ENCODE assay signal across 2 cellular contexts in the genomic region with DNA sequence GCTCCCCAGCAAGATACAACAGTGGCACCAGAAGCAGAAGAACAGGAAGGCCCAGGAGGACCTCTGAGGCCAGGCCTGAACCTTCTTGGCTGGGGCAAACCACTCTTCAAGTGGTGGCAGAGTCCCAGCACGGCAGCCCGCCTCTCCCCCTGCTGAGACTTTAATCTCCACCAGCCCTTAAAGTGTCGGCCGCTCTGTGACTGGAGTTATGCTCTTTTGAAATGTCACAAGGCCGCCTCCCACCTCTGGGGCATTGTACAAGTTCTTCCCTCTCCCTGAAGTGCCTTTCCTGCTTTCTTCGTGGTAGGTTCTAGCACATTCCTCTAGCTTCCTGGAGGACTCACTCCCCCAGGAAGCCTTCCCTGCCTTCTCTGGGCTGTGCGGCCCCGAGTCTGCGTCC.
TF ChIP-seq lines count a peak whose summit lies in the region.

No MANE protein-coding gene starts in this region.

TF ChIP-seq in HCT116, 20 proteins besides CTCF, POLR2A, EP300 and RAD21:
- TF ChIP-seq TCF7L2 (IDR thresholded peaks at IDR 0.05; ENCODE audit: borderline replicate concordance, extremely low read depth, insufficient read depth, insufficient read length) = no peak
- no peak for TF ChIP-seq ZFX (IDR thresholded peaks at IDR 0.05)
- TF ChIP-seq, protein P1, sequence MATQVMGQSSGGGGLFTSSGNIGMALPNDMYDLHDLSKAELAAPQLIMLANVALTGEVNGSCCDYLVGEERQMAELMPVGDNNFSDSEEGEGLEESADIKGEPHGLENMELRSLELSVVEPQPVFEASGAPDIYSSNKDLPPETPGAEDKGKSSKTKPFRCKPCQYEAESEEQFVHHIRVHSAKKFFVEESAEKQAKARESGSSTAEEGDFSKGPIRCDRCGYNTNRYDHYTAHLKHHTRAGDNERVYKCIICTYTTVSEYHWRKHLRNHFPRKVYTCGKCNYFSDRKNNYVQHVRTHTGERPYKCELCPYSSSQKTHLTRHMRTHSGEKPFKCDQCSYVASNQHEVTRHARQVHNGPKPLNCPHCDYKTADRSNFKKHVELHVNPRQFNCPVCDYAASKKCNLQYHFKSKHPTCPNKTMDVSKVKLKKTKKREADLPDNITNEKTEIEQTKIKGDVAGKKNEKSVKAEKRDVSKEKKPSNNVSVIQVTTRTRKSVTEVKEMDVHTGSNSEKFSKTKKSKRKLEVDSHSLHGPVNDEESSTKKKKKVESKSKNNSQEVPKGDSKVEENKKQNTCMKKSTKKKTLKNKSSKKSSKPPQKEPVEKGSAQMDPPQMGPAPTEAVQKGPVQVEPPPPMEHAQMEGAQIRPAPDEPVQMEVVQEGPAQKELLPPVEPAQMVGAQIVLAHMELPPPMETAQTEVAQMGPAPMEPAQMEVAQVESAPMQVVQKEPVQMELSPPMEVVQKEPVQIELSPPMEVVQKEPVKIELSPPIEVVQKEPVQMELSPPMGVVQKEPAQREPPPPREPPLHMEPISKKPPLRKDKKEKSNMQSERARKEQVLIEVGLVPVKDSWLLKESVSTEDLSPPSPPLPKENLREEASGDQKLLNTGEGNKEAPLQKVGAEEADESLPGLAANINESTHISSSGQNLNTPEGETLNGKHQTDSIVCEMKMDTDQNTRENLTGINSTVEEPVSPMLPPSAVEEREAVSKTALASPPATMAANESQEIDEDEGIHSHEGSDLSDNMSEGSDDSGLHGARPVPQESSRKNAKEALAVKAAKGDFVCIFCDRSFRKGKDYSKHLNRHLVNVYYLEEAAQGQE (IDR thresholded peaks at IDR 0.05; ENCODE audit: low read depth) = no peak
- TF ChIP-seq CEBPB (IDR thresholded peaks at IDR 0.05; ENCODE audit: low read depth) = no peak
- TF ChIP-seq EGR1 (IDR thresholded peaks at IDR 0.05; ENCODE audit: low read depth) = no peak
- TF ChIP-seq, protein P2, sequence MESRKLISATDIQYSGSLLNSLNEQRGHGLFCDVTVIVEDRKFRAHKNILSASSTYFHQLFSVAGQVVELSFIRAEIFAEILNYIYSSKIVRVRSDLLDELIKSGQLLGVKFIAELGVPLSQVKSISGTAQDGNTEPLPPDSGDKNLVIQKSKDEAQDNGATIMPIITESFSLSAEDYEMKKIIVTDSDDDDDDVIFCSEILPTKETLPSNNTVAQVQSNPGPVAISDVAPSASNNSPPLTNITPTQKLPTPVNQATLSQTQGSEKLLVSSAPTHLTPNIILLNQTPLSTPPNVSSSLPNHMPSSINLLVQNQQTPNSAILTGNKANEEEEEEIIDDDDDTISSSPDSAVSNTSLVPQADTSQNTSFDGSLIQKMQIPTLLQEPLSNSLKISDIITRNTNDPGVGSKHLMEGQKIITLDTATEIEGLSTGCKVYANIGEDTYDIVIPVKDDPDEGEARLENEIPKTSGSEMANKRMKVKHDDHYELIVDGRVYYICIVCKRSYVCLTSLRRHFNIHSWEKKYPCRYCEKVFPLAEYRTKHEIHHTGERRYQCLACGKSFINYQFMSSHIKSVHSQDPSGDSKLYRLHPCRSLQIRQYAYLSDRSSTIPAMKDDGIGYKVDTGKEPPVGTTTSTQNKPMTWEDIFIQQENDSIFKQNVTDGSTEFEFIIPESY (IDR thresholded peaks at IDR 0.05; ENCODE audit: extremely low read depth, insufficient replicate concordance, low read length) = no peak
- TF ChIP-seq POLR2AphosphoS5 (IDR thresholded peaks at IDR 0.05; ENCODE audit: low read depth, low read length) = no peak

TF ChIP-seq in HepG2, 621 proteins besides CTCF, POLR2A, EP300 and RAD21:
- TF ChIP-seq, protein P3, sequence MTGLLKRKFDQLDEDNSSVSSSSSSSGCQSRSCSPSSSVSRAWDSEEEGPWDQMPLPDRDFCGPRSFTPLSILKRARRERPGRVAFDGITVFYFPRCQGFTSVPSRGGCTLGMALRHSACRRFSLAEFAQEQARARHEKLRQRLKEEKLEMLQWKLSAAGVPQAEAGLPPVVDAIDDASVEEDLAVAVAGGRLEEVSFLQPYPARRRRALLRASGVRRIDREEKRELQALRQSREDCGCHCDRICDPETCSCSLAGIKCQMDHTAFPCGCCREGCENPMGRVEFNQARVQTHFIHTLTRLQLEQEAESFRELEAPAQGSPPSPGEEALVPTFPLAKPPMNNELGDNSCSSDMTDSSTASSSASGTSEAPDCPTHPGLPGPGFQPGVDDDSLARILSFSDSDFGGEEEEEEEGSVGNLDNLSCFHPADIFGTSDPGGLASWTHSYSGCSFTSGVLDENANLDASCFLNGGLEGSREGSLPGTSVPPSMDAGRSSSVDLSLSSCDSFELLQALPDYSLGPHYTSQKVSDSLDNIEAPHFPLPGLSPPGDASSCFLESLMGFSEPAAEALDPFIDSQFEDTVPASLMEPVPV (CRISPR knock-in tag; IDR thresholded peaks at IDR 0.05) = no peak
- no peak for TF ChIP-seq TEAD3 (CRISPR knock-in tag; optimal IDR thresholded peaks at IDR 0.05; ENCODE audit: borderline replicate concordance)
- TF ChIP-seq MLLT10 (CRISPR knock-in tag; IDR thresholded peaks at IDR 0.05) = no peak
- no peak for TF ChIP-seq ISL2 (CRISPR knock-in tag; IDR thresholded peaks at IDR 0.05)
- TF ChIP-seq BRCA1 (CRISPR knock-in tag; IDR thresholded peaks at IDR 0.05) = no peak
- no peak for TF ChIP-seq MTA1 (CRISPR knock-in tag; IDR thresholded peaks at IDR 0.05; ENCODE audit: borderline replicate concordance)
- TF ChIP-seq, protein P4, sequence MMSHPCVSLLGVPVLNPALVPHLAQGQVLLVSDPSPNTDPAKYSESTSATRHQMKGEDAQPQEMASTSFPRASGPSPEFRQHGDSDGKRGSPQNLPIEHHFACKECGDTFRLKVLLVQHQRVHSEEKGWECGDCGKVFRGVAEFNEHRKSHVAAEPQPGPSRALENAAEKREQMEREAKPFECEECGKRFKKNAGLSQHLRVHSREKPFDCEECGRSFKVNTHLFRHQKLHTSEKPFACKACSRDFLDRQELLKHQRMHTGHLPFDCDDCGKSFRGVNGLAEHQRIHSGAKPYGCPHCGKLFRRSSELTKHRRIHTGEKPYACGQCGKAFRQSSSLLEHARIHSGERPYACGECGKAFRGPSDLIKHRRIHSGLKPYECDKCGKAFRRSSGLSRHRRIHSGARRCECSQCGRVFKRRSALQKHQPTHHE (CRISPR knock-in tag; IDR thresholded peaks at IDR 0.05; ENCODE audit: borderline replicate concordance) = no peak
- no peak for TF ChIP-seq ATF7-NPFF (CRISPR knock-in tag; IDR thresholded peaks at IDR 0.05; ENCODE audit: low read depth)
- no peak for TF ChIP-seq NFIC (IDR thresholded peaks at IDR 0.05; ENCODE audit: low read length)
- TF ChIP-seq KDM5A (IDR thresholded peaks at IDR 0.05; ENCODE audit: borderline replicate concordance, low read length) = no peak
- no peak for TF ChIP-seq ZNF484 (CRISPR knock-in tag; IDR thresholded peaks at IDR 0.05; ENCODE audit: borderline replicate concordance, low read depth)
- no peak for TF ChIP-seq ZNF326 (CRISPR knock-in tag; IDR thresholded peaks at IDR 0.05; ENCODE audit: borderline replicate concordance)
